Comparison of ENCODE assay signal across 2 cellular contexts in genomic region chr12:46223047-46223446, GRCh38.
TF ChIP-seq lines count a peak whose summit lies in the region.

No MANE protein-coding gene starts in this region.

TF ChIP-seq in IMR-90, 13 proteins besides CTCF, POLR2A, EP300 and RAD21:
- TF ChIP-seq FOS (IDR thresholded peaks at IDR 0.05; ENCODE audit: low read depth, low read length) (no peak), NFE2L2 (IDR thresholded peaks at IDR 0.05; ENCODE audit: low read depth, low read length) (no peak), MAZ (IDR thresholded peaks at IDR 0.05; ENCODE audit: borderline replicate concordance, low read depth, low read length) (no peak), CHD1 (IDR thresholded peaks at IDR 0.05; ENCODE audit: low read depth, low read length) (no peak), MXI1 (IDR thresholded peaks at IDR 0.05; ENCODE audit: borderline replicate concordance, low read depth, low read length) (no peak), USF2 (IDR thresholded peaks at IDR 0.05; ENCODE audit: low read depth, low read length) (no peak), RCOR1 (IDR thresholded peaks at IDR 0.05; ENCODE audit: insufficient replicate concordance, low read length) (no peak), BHLHE40 (IDR thresholded peaks at IDR 0.05; ENCODE audit: low read depth, low read length) (no peak), MAFK (IDR thresholded peaks at IDR 0.05; ENCODE audit: low read depth, low read length) (no peak), RFX5 (IDR thresholded peaks at IDR 0.05; ENCODE audit: low read depth, low read length) (no peak), ELK1 (IDR thresholded peaks at IDR 0.05; ENCODE audit: borderline replicate concordance, low read depth, low read length) (no peak), SMC3 (IDR thresholded peaks at IDR 0.05; ENCODE audit: low read depth, low read length) (no peak), CEBPB (IDR thresholded peaks at IDR 0.05; ENCODE audit: low read depth, low read length) (no peak)

TF ChIP-seq in SK-N-SH, 30 proteins besides CTCF, POLR2A, EP300 and RAD21:
- TF ChIP-seq RCOR1 (IDR thresholded peaks at IDR 0.05; ENCODE audit: low read length) (no peak), GABPA (IDR thresholded peaks at IDR 0.05; ENCODE audit: low read depth) (no peak), RFX5 (IDR thresholded peaks at IDR 0.05; ENCODE audit: low read length) (no peak), ZBTB33 (IDR thresholded peaks at IDR 0.05; ENCODE audit: borderline replicate concordance, low read depth) (no peak), EZH2phosphoT487 (IDR thresholded peaks at IDR 0.05; ENCODE audit: borderline replicate concordance, low read depth) (no peak), MXI1 (IDR thresholded peaks at IDR 0.05; ENCODE audit: low read depth, low read length) (no peak), POLR2AphosphoS5 (IDR thresholded peaks at IDR 0.05; ENCODE audit: low read depth, low read length) (no peak), MAX (IDR thresholded peaks at IDR 0.05; ENCODE audit: low read depth) (no peak), USF1 (IDR thresholded peaks at IDR 0.05; ENCODE audit: borderline replicate concordance, low read depth) (no peak), YY1 (IDR thresholded peaks at IDR 0.05; ENCODE audit: low read depth) (no peak)
